Comparison of ENCODE assay signal across 12 cellular contexts in the genomic region with DNA sequence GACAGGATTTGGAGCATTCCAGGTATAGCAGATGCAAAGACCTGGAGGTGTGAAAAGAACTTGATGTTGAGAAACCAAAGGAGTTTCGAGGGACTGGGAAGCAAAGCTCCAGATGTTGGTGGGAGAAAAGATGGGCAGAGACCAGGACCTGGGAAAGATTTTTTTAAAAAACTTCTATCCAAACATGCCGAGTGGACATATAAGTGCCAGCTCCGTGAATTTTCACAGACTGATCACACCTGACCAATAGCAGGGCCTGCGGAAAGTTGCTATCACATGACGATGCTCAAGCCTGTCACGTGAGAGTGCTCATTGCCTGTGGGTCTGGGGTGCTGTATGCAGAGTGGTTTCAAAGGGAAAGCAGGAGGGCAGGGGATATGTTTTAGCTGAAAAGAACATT.
"Had no signal": no experiment of that assay in that cellular context is flagged by ENCODE, and none has a peak within 500 bp of the region (broad histone marks: within the 10 kb centered on the region; RNA-seq: fewer than 3 reads in every experiment).

No MANE protein-coding gene starts in this region.

- ATAC-seq: effector memory CD8-positive, alpha-beta T cell; natural killer cell treated with Interleukin-12 subunit alpha and Interleukin-12 subunit beta and Interleukin-15 and Interleukin-18, amount 100 ng/mL, for 72 hours had no signal

- H3K27ac ChIP-seq: testis had no signal

- DNase-seq: activated naive CD4-positive, alpha-beta T cell treated with Interleukin-2 at 50 U/mL for 16 hours; central memory CD4-positive, alpha-beta T cell; effector memory CD8-positive, alpha-beta T cell; glutamatergic neuron; stimulated activated CD4-positive, alpha-beta T cell treated with anti-CD3 and anti-CD28 coated beads, Interleukin-4, amount 100 ng/mL, for 1 hour; stimulated activated CD8-positive, alpha-beta memory T cell treated with anti-CD3 and anti-CD28 coated beads, Interleukin-4, amount 100 ng/mL, for 48 hours; T1000; testis had no signal

- H3K36me3 Mint-ChIP-seq: natural killer cell treated with Interleukin-12 subunit alpha and Interleukin-12 subunit beta and Interleukin-15 and Interleukin-18, amount 100 ng/mL, for 72 hours had no signal

- H3K27ac Mint-ChIP-seq: activated T-helper 1 cell treated with anti-CD3 and anti-CD28 coated beads, Interleukin-12 subunit alpha, Interleukin-12 subunit beta, Interleukin-2, Interleukin-4 antibody, amounts not matched to agents 30 ng/mL and 10 ng/mL and 1 ng/mL, durations not matched to agents 14 hours and 24 hours and 36 hours; dendritic cell treated with granulocyte-macrophage colony-stimulating factor and Interleukin-4, amounts not matched to agents 40 ng/mL and 50 ng/mL, for 4 days; effector memory CD8-positive, alpha-beta T cell; natural killer cell treated with Interleukin-12 subunit alpha and Interleukin-12 subunit beta and Interleukin-15 and Interleukin-18, amount 100 ng/mL, for 72 hours; stimulated activated naive CD8-positive, alpha-beta T cell treated with anti-CD3 and anti-CD28 coated beads, Interleukin-15, Interleukin-2, amounts not matched to agents 100 ng/mL and 50 ng/mL, for 24 hours had no signal

- H3K27me3 Mint-ChIP-seq: dendritic cell treated with granulocyte-macrophage colony-stimulating factor and Interleukin-4, amounts not matched to agents 40 ng/mL and 50 ng/mL, for 4 days had no signal

- H3K4me3 ChIP-seq: testis had no signal

- H3K4me3 Mint-ChIP-seq: activated T-helper 1 cell treated with anti-CD3 and anti-CD28 coated beads, Interleukin-12 subunit alpha, Interleukin-12 subunit beta, Interleukin-2, Interleukin-4 antibody, amounts not matched to agents 30 ng/mL and 10 ng/mL and 1 ng/mL, durations not matched to agents 14 hours and 24 hours and 36 hours; dendritic cell treated with granulocyte-macrophage colony-stimulating factor and Interleukin-4, amounts not matched to agents 40 ng/mL and 50 ng/mL, for 4 days; effector memory CD8-positive, alpha-beta T cell; natural killer cell treated with Interleukin-12 subunit alpha and Interleukin-12 subunit beta and Interleukin-15 and Interleukin-18, amount 100 ng/mL, for 72 hours; stimulated activated naive CD8-positive, alpha-beta T cell treated with anti-CD3 and anti-CD28 coated beads, Interleukin-15, Interleukin-2, amounts not matched to agents 100 ng/mL and 50 ng/mL, for 24 hours had no signal

- H3K4me1 ChIP-seq: testis had no signal

- H3K27me3 ChIP-seq: testis had no signal

- H3K9me3 ChIP-seq: testis had no signal
